ENCODE assay signal across 21 cellular contexts in genomic region chr13:39811051-39811450, GRCh38.
A peak's percentile ranks its signal among the peaks of the same experiment; 100 is the strongest.
DNase-seq lines count a peak whose midpoint lies in the region; ATAC-seq and TF ChIP-seq lines count a peak whose summit lies in the region.
"Had no signal": no experiment of that assay in that cellular context is flagged by ENCODE, and none has a peak within 500 bp of the region (broad histone marks: within the 10 kb centered on the region; RNA-seq: fewer than 3 reads in every experiment).

No MANE protein-coding gene starts in this region.

- BruUV-seq in MCF 10A (replicated peaks; lab: Mats Ljungman, UMichigan) = no TSS peak

- DNase-seq in stimulated activated naive CD8-positive, alpha-beta T cell treated with anti-CD3 and anti-CD28 coated beads, Interleukin-15, Interleukin-2, amounts not matched to agents 100 U/mL and 50 U/mL, for 24 hours = no peak
- DNase-seq in stimulated activated naive CD8-positive, alpha-beta T cell treated with anti-CD3 and anti-CD28 coated beads, Interleukin-15, amount 100 ng/mL, for 72 hours = no peak
- DNase-seq in SKM-1 treated with dmso at 0.1 percent for 144 hours (lab: John Stamatoyannopoulos, UW; ENCODE audit: unreplicated experiment) = peak; percentile 34
- peak; percentile 63 for DNase-seq in lower lobe of right lung
- DNase-seq in MCF 10A (ENCODE audit: unreplicated experiment) = no peak
- DNase-seq in NCI-H1105 treated with DMSO at 0.1 percent for 48 hours (lab: John Stamatoyannopoulos, UW) = no peak
- no peak for DNase-seq in cerebellar cortex (ENCODE audit: low spot score)
- DNase-seq: activated CD4-positive, alpha-beta T cell treated with anti-CD3 and anti-CD28 coated beads for 48 hours; activated naive CD4-positive, alpha-beta T cell treated with anti-CD3 and anti-CD28 coated beads, Interleukin-2, amount 10 ng/mL, durations not matched to agents 7 days and 5 days; activated T-cell treated with anti-CD3 and anti-CD28 coated beads, Interleukin-2, amount 50 U/mL, for 72 hours; Calu3; GOT3; NCI-H187; NCI-H2227 treated with DMSO at 0.1 percent for 48 hours; NCI-H748 treated with DMSO at 0.1 percent for 48 hours; psoas muscle; stimulated activated CD4-positive, alpha-beta T cell treated with anti-CD3 and anti-CD28 coated beads, Interleukin-4, amount 100 ng/mL, for 24 hours; stimulated activated naive CD4-positive, alpha-beta T cell treated with Interleukin-2 at 50 U/mL for 16 hours; tibial artery had no signal

- no peaks in the 10 kb centered on the region for H3K27me3 Mint-ChIP-seq in stimulated activated naive CD8-positive, alpha-beta T cell treated with anti-CD3 and anti-CD28 coated beads, Interleukin-15, amount 100 ng/mL, for 72 hours
- H3K27me3 Mint-ChIP-seq in MCF 10A (ENCODE audit: insufficient read depth, unreplicated experiment) = no peaks in the 10 kb centered on the region

- H3K9me3 Mint-ChIP-seq in stimulated activated naive CD8-positive, alpha-beta T cell treated with anti-CD3 and anti-CD28 coated beads, Interleukin-15, amount 100 ng/mL, for 72 hours = no peaks in the 10 kb centered on the region
- H3K9me3 Mint-ChIP-seq in MCF 10A (ENCODE audit: unreplicated experiment) = no peaks in the 10 kb centered on the region
- H3K9me3 Mint-ChIP-seq: activated naive CD4-positive, alpha-beta T cell treated with anti-CD3 and anti-CD28 coated beads, Interleukin-2, amount 10 ng/mL, durations not matched to agents 7 days and 5 days; activated T-cell treated with anti-CD3 and anti-CD28 coated beads, Interleukin-2, amount 50 U/mL, for 72 hours; T-cell had no signal

- H3K4me1 ChIP-seq in lower lobe of right lung = no peaks in the 10 kb centered on the region
- H3K4me1 ChIP-seq: psoas muscle, tibial artery had no signal

- H3K27ac ChIP-seq in lower lobe of right lung = no peak overlapping the region
- H3K27ac ChIP-seq: psoas muscle, tibial artery had no signal

- H3K4me1 Mint-ChIP-seq in stimulated activated naive CD8-positive, alpha-beta T cell treated with anti-CD3 and anti-CD28 coated beads, Interleukin-15, amount 100 ng/mL, for 72 hours = peaks cover 6% of the 10 kb centered on the region
- H3K4me1 Mint-ChIP-seq in MCF 10A (ENCODE audit: insufficient read depth, unreplicated experiment) = peaks cover 5% of the 10 kb centered on the region
- H3K4me1 Mint-ChIP-seq: activated naive CD4-positive, alpha-beta T cell treated with anti-CD3 and anti-CD28 coated beads, Interleukin-2, amount 10 ng/mL, durations not matched to agents 7 days and 5 days; T-cell had no signal

- peak; percentile 3 for ATAC-seq in stimulated activated naive CD8-positive, alpha-beta T cell treated with anti-CD3 and anti-CD28 coated beads, Interleukin-15, Interleukin-2, amounts not matched to agents 100 U/mL and 50 U/mL, for 24 hours
- ATAC-seq in stimulated activated naive CD8-positive, alpha-beta T cell treated with anti-CD3 and anti-CD28 coated beads, Interleukin-15, amount 100 ng/mL, for 72 hours = no peak
- ATAC-seq in lower lobe of right lung = peak; percentile 66 to 92
- no peak for ATAC-seq in GM19455 (IDR thresholded peaks at IDR 0.05; ENCODE audit: unreplicated experiment)
- ATAC-seq: activated T-cell treated with anti-CD3 and anti-CD28 coated beads, Interleukin-2, amount 50 U/mL, for 72 hours; psoas muscle; T-cell had no signal

- no peak overlapping the region for H3K4me3 ChIP-seq in lower lobe of right lung
- H3K4me3 ChIP-seq: psoas muscle, tibial artery had no signal

- intact Hi-C loops in lower lobe of right lung (cut with DNase I) (no loop called here), MCF 10A (cut with micrococcal nuclease) (no loop called here)

- H3K27ac Mint-ChIP-seq in stimulated activated naive CD8-positive, alpha-beta T cell treated with anti-CD3 and anti-CD28 coated beads, Interleukin-15, amount 100 ng/mL, for 72 hours = peak overlapping the region in 1 of 2 donors; percentile 51
- H3K27ac Mint-ChIP-seq in MCF 10A (ENCODE audit: low read depth, unreplicated experiment) = no peak overlapping the region
- H3K27ac Mint-ChIP-seq: activated naive CD4-positive, alpha-beta T cell treated with anti-CD3 and anti-CD28 coated beads, Interleukin-2, amount 10 ng/mL, durations not matched to agents 7 days and 5 days; activated T-cell treated with anti-CD3 and anti-CD28 coated beads, Interleukin-2, amount 50 U/mL, for 72 hours; T-cell had no signal

- TF ChIP-seq CTCF in lower lobe of right lung (IDR thresholded peaks at IDR 0.05) (no peak), MCF 10A (IDR thresholded peaks at IDR 0.05; ENCODE audit: unreplicated experiment) (no peak)

- POLR2A ChIA-PET in MCF 10A (lab: Yijun Ruan, JAX) = interaction anchor here (0.9 to 1.2 kb wide), 2 partner anchors 10 to 131 kb away, joined by 4 read pairs; no protein-coding TSS in a partner anchor

- no peaks in the 10 kb centered on the region for H3K36me3 ChIP-seq in lower lobe of right lung
- H3K36me3 ChIP-seq: tibial artery had no signal

- no peaks in the 10 kb centered on the region for H3K27me3 ChIP-seq in lower lobe of right lung (ENCODE audit: low read depth)
- H3K27me3 ChIP-seq: tibial artery had no signal

- H3K36me3 Mint-ChIP-seq in MCF 10A (ENCODE audit: insufficient read depth, unreplicated experiment) = no peaks in the 10 kb centered on the region
- H3K36me3 Mint-ChIP-seq: activated naive CD4-positive, alpha-beta T cell treated with anti-CD3 and anti-CD28 coated beads, Interleukin-2, amount 10 ng/mL, durations not matched to agents 7 days and 5 days; T-cell had no signal

- CTCF ChIA-PET in MCF 10A (lab: Yijun Ruan, JAX) = interaction anchor here (1.1 kb wide), 1 partner anchor 245 kb away, joined by 3 read pairs; no protein-coding TSS in a partner anchor

- no peak overlapping the region for H3K4me3 Mint-ChIP-seq in stimulated activated naive CD8-positive, alpha-beta T cell treated with anti-CD3 and anti-CD28 coated beads, Interleukin-15, amount 100 ng/mL, for 72 hours
- H3K4me3 Mint-ChIP-seq in MCF 10A (ENCODE audit: unreplicated experiment) = no peak overlapping the region
- H3K4me3 Mint-ChIP-seq: activated naive CD4-positive, alpha-beta T cell treated with anti-CD3 and anti-CD28 coated beads, Interleukin-2, amount 10 ng/mL, durations not matched to agents 7 days and 5 days; activated T-cell treated with anti-CD3 and anti-CD28 coated beads, Interleukin-2, amount 50 U/mL, for 72 hours; T-cell had no signal

- H3K9me3 ChIP-seq in lower lobe of right lung = no peaks in the 10 kb centered on the region
- H3K9me3 ChIP-seq: psoas muscle, tibial artery had no signal

Comparison
In these comparisons a context has a peak if more than half of its experiments do, and no peak if none do; other contexts are left out.
1. ATAC-seq: peak in stimulated activated naive CD8-positive, alpha-beta T cell treated with anti-CD3 and anti-CD28 coated beads, Interleukin-15, Interleukin-2, amounts not matched to agents 100 U/mL and 50 U/mL, for 24 hours (single experiment) and lower lobe of right lung (2 of 2); none in stimulated activated naive CD8-positive, alpha-beta T cell treated with anti-CD3 and anti-CD28 coated beads, Interleukin-15, amount 100 ng/mL, for 72 hours (single experiment) and GM19455 (single experiment).
2. DNase-seq: peak in SKM-1 treated with dmso at 0.1 percent for 144 hours (single experiment) and lower lobe of right lung (single experiment); none in stimulated activated naive CD8-positive, alpha-beta T cell treated with anti-CD3 and anti-CD28 coated beads, Interleukin-15, Interleukin-2, amounts not matched to agents 100 U/mL and 50 U/mL, for 24 hours (single experiment), stimulated activated naive CD8-positive, alpha-beta T cell treated with anti-CD3 and anti-CD28 coated beads, Interleukin-15, amount 100 ng/mL, for 72 hours (0 of 2), MCF 10A (single experiment), NCI-H1105 treated with DMSO at 0.1 percent for 48 hours (single experiment) and cerebellar cortex (single experiment).